In the genomic region with DNA sequence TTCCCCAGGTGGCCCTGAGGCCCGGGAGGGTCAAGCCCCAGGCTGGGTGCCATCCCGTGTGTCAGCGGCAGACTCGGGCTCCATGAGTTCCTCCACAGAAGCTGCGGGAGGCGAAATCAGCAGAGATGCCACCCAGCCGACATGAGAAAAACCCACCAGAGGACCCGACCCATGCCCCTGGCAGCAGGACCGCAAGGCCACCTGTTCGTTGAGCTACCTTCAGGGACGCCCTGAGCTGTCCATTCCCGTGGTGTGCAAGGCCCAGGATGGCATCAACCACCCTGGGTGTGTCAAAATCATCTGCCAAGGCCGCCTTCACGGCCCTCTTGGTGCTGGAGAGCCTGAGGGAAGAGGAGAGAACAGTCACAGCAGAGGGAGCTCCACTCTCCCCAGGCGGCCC, we compare ENCODE assay signal across 1 cellular context.
TF ChIP-seq lines count a peak whose summit lies in the region.

No MANE protein-coding gene starts in this region.

TF ChIP-seq in H1, 55 proteins besides CTCF, POLR2A, EP300 and RAD21:
- no peak for TF ChIP-seq POU5F1 (IDR thresholded peaks at IDR 0.05; ENCODE audit: low read depth, low read length)
- no peak for TF ChIP-seq KDM5A (IDR thresholded peaks at IDR 0.05; ENCODE audit: low read length)
- TF ChIP-seq YY1 (IDR thresholded peaks at IDR 0.05; ENCODE audit: low read depth, low read length): no peak
- TF ChIP-seq TAF7 (optimal IDR thresholded peaks at IDR 0.05; ENCODE audit: borderline replicate concordance, low read depth, low read length): no peak
- TF ChIP-seq SP4 (IDR thresholded peaks at IDR 0.05; ENCODE audit: low read length): no peak
